In genomic region chr3:196431193-196432136, GRCh38 we compare ENCODE assay signal across 1 cellular context.
A peak's percentile ranks its signal among the peaks of the same experiment; 100 is the strongest.
TF ChIP-seq lines count a peak whose summit lies in the region.

No MANE protein-coding gene starts in this region.

TF ChIP-seq in K562, 482 proteins besides CTCF, POLR2A, EP300 and RAD21 (continued from another document):
- TF ChIP-seq PBX2 (CRISPR knock-in tag; IDR thresholded peaks at IDR 0.05; ENCODE audit: low read depth): no peak
- peak; percentile 83 for TF ChIP-seq PBX2 (tag; conservative IDR thresholded peaks at IDR 0.05; ENCODE audit: low read depth)
- TF ChIP-seq ZFP36 (IDR thresholded peaks at IDR 0.05; ENCODE audit: low read depth, low read length, partially characterized antibody): peak; percentile 8
